Comparison of ENCODE assay signal across 15 cellular contexts in genomic region chr5:174235226-174235992, GRCh38.
"Had no signal": no experiment of that assay in that cellular context is flagged by ENCODE, and none has a peak within 500 bp of the region (broad histone marks: within the 10 kb centered on the region; RNA-seq: fewer than 3 reads in every experiment).

No MANE protein-coding gene starts in this region.

- H3K36me3 Mint-ChIP-seq: activated naive CD8-positive, alpha-beta T cell treated with anti-CD3 and anti-CD28 coated beads for 36 hours; stimulated activated naive B cell treated with anti-CD40 and anti-IgM and Interleukin-4, amounts not matched to agents 10 μg/mL and 1 μg/mL and 100 μg/mL, for 72 hours had no signal

- H3K4me1 ChIP-seq: gastroesophageal sphincter, thyroid gland had no signal

- H3K4me1 Mint-ChIP-seq: activated naive CD8-positive, alpha-beta T cell treated with anti-CD3 and anti-CD28 coated beads for 36 hours; neural crest cell; stimulated activated naive B cell treated with anti-CD40 and anti-IgM and Interleukin-4, amounts not matched to agents 10 μg/mL and 1 μg/mL and 100 μg/mL, for 72 hours had no signal

- H3K27me3 Mint-ChIP-seq: activated naive CD8-positive, alpha-beta T cell treated with anti-CD3 and anti-CD28 coated beads for 36 hours had no signal

- H3K36me3 ChIP-seq: gastroesophageal sphincter, thyroid gland had no signal

- H3K27ac Mint-ChIP-seq: activated naive CD8-positive, alpha-beta T cell treated with anti-CD3 and anti-CD28 coated beads for 36 hours; stimulated activated naive B cell treated with anti-CD40 and anti-IgM and Interleukin-4, amounts not matched to agents 10 μg/mL and 1 μg/mL and 100 μg/mL, for 72 hours had no signal

- H3K27me3 ChIP-seq: thyroid gland had no signal

- ATAC-seq: activated CD4-positive, CD25-positive, alpha-beta regulatory T cell treated with anti-CD3 and anti-CD28 coated beads, Interleukin-2, amount 50 U/mL, for 24 hours; gastroesophageal sphincter; stimulated activated naive B cell treated with anti-CD40 and anti-IgM and Interleukin-4, amounts not matched to agents 10 μg/mL and 1 μg/mL and 100 μg/mL, for 72 hours had no signal

- H3K27ac ChIP-seq: gastroesophageal sphincter, thyroid gland had no signal

- DNase-seq: activated CD4-positive, alpha-beta T cell treated with anti-CD3 and anti-CD28 coated beads, Interleukin-2, amount 50 U/mL, for 1 hour; activated CD8-positive, alpha-beta memory T cell treated with anti-CD3 and anti-CD28 coated beads for 24 hours; activated naive CD8-positive, alpha-beta T cell treated with anti-CD3 and anti-CD28 coated beads for 36 hours; amygdala; erythroblast; midbrain; retina; stimulated activated CD4-positive, alpha-beta T cell treated with anti-CD3 and anti-CD28 coated beads, Interleukin-2, amount 100 ng/mL, for 48 hours; stimulated activated naive B cell treated with anti-CD40 and anti-IgM and Interleukin-4, amounts not matched to agents 10 μg/mL and 1 μg/mL and 100 μg/mL, for 72 hours; T-helper 9 cell; thyroid gland had no signal

- H3K9me3 ChIP-seq: thyroid gland had no signal

- H3K4me3 ChIP-seq: gastroesophageal sphincter, lung, thyroid gland had no signal

- H3K4me3 Mint-ChIP-seq: activated naive CD8-positive, alpha-beta T cell treated with anti-CD3 and anti-CD28 coated beads for 36 hours; neural crest cell; stimulated activated naive B cell treated with anti-CD40 and anti-IgM and Interleukin-4, amounts not matched to agents 10 μg/mL and 1 μg/mL and 100 μg/mL, for 72 hours had no signal
